Comparison of ENCODE assay signal across 1 cellular context in the genomic region with DNA sequence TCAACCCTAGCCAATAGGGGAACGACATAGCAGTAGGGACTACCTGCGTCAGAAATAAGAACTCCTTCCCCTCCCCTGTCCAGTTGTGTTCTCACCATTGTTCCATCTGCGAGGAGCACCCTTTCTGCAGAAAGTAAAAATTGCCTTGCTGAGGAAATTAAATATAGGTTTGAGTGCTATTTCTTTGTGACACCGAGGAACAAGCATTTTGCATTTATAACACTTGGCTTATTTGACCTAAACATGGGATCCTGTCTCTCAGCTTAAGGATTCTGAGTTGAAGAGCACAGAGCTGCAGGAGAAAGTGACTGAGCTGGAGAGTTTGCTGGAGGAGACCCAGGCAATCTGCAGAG.
A peak's percentile ranks its signal among the peaks of the same experiment; 100 is the strongest.
TF ChIP-seq lines count a peak whose summit lies in the region.

No MANE protein-coding gene starts in this region.

TF ChIP-seq in K562, 482 proteins besides CTCF, POLR2A, EP300 and RAD21:
- peak; percentile 37; the same call in 1 of the 2 replicates for TF ChIP-seq E2F5 (CRISPR knock-in tag; IDR thresholded peaks at IDR 0.05)
- peak; percentile 65; the same call in 1 of the 2 replicates for TF ChIP-seq ZNF561 (CRISPR knock-in tag; conservative IDR thresholded peaks at IDR 0.05)
- peak; percentile 97 for TF ChIP-seq TRIM28 (IDR thresholded peaks at IDR 0.05)
- TF ChIP-seq TRIM24 (IDR thresholded peaks at IDR 0.05), result 0 out of 4 replicates have a peak, but pooled peaks of 1 of the 2 experiments have one; percentile 38
- TF ChIP-seq, protein P1, sequence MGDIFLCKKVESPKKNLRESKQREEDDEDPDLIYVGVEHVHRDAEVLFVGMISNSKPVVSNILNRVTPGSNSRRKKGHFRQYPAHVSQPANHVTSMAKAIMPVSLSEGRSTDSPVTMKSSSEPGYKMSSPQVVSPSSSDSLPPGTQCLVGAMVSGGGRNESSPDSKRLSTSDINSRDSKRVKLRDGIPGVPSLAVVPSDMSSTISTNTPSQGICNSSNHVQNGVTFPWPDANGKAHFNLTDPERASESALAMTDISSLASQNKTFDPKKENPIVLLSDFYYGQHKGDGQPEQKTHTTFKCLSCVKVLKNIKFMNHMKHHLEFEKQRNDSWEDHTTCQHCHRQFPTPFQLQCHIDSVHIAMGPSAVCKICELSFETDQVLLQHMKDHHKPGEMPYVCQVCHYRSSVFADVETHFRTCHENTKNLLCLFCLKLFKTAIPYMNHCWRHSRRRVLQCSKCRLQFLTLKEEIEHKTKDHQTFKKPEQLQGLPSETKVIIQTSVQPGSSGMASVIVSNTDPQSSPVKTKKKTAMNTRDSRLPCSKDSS (IDR thresholded peaks at IDR 0.05; ENCODE audit: low read depth, partially characterized antibody), result peak; percentile 93
- 0 out of 2 replicates have a peak, but pooled peaks have one; percentile 15 for TF ChIP-seq XRCC3 (IDR thresholded peaks at IDR 0.05)
- TF ChIP-seq HOMEZ (CRISPR knock-in tag; IDR thresholded peaks at IDR 0.05), result no peak
- TF ChIP-seq, protein P2, sequence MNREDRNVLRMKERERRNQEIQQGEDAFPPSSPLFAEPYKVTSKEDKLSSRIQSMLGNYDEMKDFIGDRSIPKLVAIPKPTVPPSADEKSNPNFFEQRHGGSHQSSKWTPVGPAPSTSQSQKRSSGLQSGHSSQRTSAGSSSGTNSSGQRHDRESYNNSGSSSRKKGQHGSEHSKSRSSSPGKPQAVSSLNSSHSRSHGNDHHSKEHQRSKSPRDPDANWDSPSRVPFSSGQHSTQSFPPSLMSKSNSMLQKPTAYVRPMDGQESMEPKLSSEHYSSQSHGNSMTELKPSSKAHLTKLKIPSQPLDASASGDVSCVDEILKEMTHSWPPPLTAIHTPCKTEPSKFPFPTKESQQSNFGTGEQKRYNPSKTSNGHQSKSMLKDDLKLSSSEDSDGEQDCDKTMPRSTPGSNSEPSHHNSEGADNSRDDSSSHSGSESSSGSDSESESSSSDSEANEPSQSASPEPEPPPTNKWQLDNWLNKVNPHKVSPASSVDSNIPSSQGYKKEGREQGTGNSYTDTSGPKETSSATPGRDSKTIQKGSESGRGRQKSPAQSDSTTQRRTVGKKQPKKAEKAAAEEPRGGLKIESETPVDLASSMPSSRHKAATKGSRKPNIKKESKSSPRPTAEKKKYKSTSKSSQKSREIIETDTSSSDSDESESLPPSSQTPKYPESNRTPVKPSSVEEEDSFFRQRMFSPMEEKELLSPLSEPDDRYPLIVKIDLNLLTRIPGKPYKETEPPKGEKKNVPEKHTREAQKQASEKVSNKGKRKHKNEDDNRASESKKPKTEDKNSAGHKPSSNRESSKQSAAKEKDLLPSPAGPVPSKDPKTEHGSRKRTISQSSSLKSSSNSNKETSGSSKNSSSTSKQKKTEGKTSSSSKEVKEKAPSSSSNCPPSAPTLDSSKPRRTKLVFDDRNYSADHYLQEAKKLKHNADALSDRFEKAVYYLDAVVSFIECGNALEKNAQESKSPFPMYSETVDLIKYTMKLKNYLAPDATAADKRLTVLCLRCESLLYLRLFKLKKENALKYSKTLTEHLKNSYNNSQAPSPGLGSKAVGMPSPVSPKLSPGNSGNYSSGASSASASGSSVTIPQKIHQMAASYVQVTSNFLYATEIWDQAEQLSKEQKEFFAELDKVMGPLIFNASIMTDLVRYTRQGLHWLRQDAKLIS (CRISPR knock-in tag; IDR thresholded peaks at IDR 0.05), result no peak
- 0 out of 2 replicates have a peak, but pooled peaks have one; percentile 4 for TF ChIP-seq ATF7 (IDR thresholded peaks at IDR 0.05)
- TF ChIP-seq HES1 (IDR thresholded peaks at IDR 0.05; ENCODE audit: low read depth), result no peak
- 0 out of 2 replicates have a peak, but pooled peaks have one; percentile 3 for TF ChIP-seq SMARCE1 (IDR thresholded peaks at IDR 0.05)
- TF ChIP-seq CBX3 (IDR thresholded peaks at IDR 0.05; ENCODE audit: borderline replicate concordance in 1 of 2, low read length in 2 of 2), result peak in 1 of 2 experiments; percentile 99; a peak in 2 of 3 replicates
- peak; percentile 83; the same call in 1 of the 2 replicates for TF ChIP-seq CBX5 (IDR thresholded peaks at IDR 0.05; ENCODE audit: borderline replicate concordance, low read depth)
- no peak for TF ChIP-seq EZH2 (IDR thresholded peaks at IDR 0.05; ENCODE audit: borderline replicate concordance, low read depth, low read length)
- no peak for TF ChIP-seq POLR2AphosphoS5 (IDR thresholded peaks at IDR 0.05; ENCODE audit: control insufficient read depth, insufficient read depth, low read depth, low read length)
